In genomic region chr4:128454281-128455075, GRCh38 we compare ENCODE assay signal across 8 cellular contexts.
DNase-seq lines count a peak whose midpoint lies in the region; ATAC-seq, FAIRE-seq and TF ChIP-seq lines count a peak whose summit lies in the region.

No MANE protein-coding gene starts in this region.

- H3K36me3 Mint-ChIP-seq in T-helper 2 cell treated with Interferon-gamma antibody and Interleukin-4, amounts not matched to agents 5 μg/mL and 100 μg/mL, for 36 hours (ENCODE audit: low read depth) = no peaks in the 10 kb centered on the region

- H3K9me3 Mint-ChIP-seq in T-helper 2 cell treated with Interferon-gamma antibody and Interleukin-4, amounts not matched to agents 5 μg/mL and 100 μg/mL, for 36 hours = no peaks in the 10 kb centered on the region

- no peaks in the 10 kb centered on the region for H3K9me3 ChIP-seq in small intestine (ENCODE audit: control insufficient read depth, low read depth)

- WGBS in small intestine, 3 donors = 27 to 29% (median 28%) methylated on average over 13 of the region's 13 CpGs

- H3K4me3 ChIP-seq in AG04449 (ENCODE audit: low read depth, low read length) = peak overlapping the region; percentile 21; the same call in 1 of the 2 replicates
- H3K4me3 ChIP-seq in small intestine (ENCODE audit: low read depth in 1 of 2, low read length in 2 of 2) = no peak overlapping the region

- peak; percentile 98 for ATAC-seq in GM18519 (IDR thresholded peaks at IDR 0.05; ENCODE audit: low FRiP score, unreplicated experiment)
- peak; percentile 99 for ATAC-seq in HG03025 (IDR thresholded peaks at IDR 0.05; ENCODE audit: low FRiP score, unreplicated experiment)

- no peaks in the 10 kb centered on the region for H3K4me1 ChIP-seq in small intestine (ENCODE audit: control insufficient read depth in 2 of 2, insufficient read depth in 1 of 2, low read depth in 1 of 2, low read length in 1 of 2)

- DNase-seq in AG04449 (ENCODE audit: low read depth, low spot score) (peak; percentile 69), NCI-H1930 (lab: John Stamatoyannopoulos, UW) (peak; percentile 26 to 54), astrocyte of the hippocampus (ENCODE audit: low read depth, low spot score) (peak; percentile 94), hippocampal formation (lab: John Stamatoyannopoulos, UW) (peak; percentile 34 to 79), small intestine (peak; percentile 69)
- peak; percentile 56 for DNase-seq in T-helper 2 cell treated with Interferon-gamma antibody and Interleukin-4, amounts not matched to agents 5 μg/mL and 100 μg/mL, for 36 hours (ENCODE audit: low spot score)

- CTCF ChIA-PET in AG04449 (lab: Yijun Ruan, JAX) = interaction anchor here (0.7 to 7.4 kb wide), 56 partner anchors 11 to 639 kb away, joined by 3 to 75 read pairs (median 4); partner anchors contain the start of genes JADE1 and SCLT1

- H3K4me1 Mint-ChIP-seq in T-helper 2 cell treated with Interferon-gamma antibody and Interleukin-4, amounts not matched to agents 5 μg/mL and 100 μg/mL, for 36 hours (ENCODE audit: low read depth) = peaks cover 12% of the 10 kb centered on the region

- H3K4me3 Mint-ChIP-seq in T-helper 2 cell treated with Interferon-gamma antibody and Interleukin-4, amounts not matched to agents 5 μg/mL and 100 μg/mL, for 36 hours = no peak overlapping the region

- no peak overlapping the region for H3K27ac ChIP-seq in small intestine (ENCODE audit: low read depth in 1 of 2, low read length in 1 of 2)

- no peak for FAIRE-seq in small intestine (lab: Jason Lieb, UNC)

- no peaks in the 10 kb centered on the region for H3K27me3 ChIP-seq in small intestine (ENCODE audit: control insufficient read depth in 2 of 2, insufficient read depth in 2 of 2, low read length in 2 of 2)

- no peaks in the 10 kb centered on the region for H3K27me3 Mint-ChIP-seq in T-helper 2 cell treated with Interferon-gamma antibody and Interleukin-4, amounts not matched to agents 5 μg/mL and 100 μg/mL, for 36 hours (ENCODE audit: low read depth)

- POLR2A ChIA-PET in AG04449 (lab: Yijun Ruan, JAX) = interaction anchor here (0.7 to 1.8 kb wide), 5 partner anchors 9 to 357 kb away, joined by 3 to 7 read pairs (median 3); no protein-coding TSS in a partner anchor

- no peak overlapping the region for H3K27ac Mint-ChIP-seq in T-helper 2 cell treated with Interferon-gamma antibody and Interleukin-4, amounts not matched to agents 5 μg/mL and 100 μg/mL, for 36 hours

- peak; percentile 83 for TF ChIP-seq CTCF in AG04449 (IDR thresholded peaks at IDR 0.05; ENCODE audit: insufficient read depth, low read length, missing control alignments)

- H3K36me3 ChIP-seq in small intestine (ENCODE audit: control insufficient read depth in 2 of 2, insufficient read depth in 2 of 2, low read length in 2 of 2) = no peaks in the 10 kb centered on the region

Comparison
In these comparisons a context has a peak if more than half of its experiments do, and no peak if none do; other contexts are left out.
1. DNase-seq: peak in every context shown above with its lines; median percentile 94 in astrocyte of the hippocampus; 69 in AG04449; 69 in small intestine; 56 in hippocampal formation; 56 in T-helper 2 cell treated with Interferon-gamma antibody and Interleukin-4, amounts not matched to agents 5 μg/mL and 100 μg/mL, for 36 hours; 40 in NCI-H1930.